9 cellular contexts compared by ENCODE assay signal in the genomic region with DNA sequence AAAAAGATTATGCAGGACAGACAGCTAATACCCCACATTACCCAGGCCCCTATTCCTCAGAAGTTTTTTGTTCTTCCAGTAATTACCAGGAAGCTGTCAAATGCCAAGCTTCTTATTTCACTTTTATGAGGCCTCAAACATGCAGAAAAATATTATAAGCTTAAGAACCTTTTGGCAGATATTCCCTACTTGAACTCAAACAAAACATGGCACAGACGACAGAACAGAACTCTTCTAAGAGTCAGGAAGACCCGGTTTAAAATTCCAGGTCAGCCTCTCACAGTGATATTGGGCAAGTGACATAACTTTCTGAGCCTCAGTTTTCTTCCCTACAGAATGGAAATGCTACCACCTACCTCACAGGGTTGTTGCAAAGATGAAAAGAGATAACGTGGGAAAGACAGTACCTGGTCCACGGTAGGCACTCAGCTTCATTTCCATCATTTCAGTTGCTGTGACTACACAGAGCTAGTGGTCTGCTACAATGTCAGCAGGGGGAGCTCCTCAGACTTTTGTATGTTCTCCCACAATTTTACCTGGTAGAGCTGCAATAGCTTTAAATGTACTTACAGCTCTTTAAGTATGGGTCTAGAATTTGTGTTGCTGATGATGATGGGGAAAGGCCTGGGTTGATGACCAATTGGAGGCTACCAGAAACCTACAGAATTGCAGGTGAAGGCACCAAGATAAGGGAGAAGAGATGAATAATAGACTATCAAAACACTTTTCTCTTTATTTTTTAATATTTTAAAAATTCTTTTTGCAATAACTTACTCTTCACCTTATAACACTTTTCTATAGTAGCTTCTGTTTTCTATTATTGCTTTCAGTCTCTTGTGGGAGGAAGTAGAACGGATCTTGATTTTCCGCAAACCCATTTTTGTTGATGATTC.
DNase-seq lines count a peak whose midpoint lies in the region; ATAC-seq, FAIRE-seq and TF ChIP-seq lines count a peak whose summit lies in the region.
"Had no signal": no experiment of that assay in that cellular context is flagged by ENCODE, and none has a peak within 500 bp of the region (broad histone marks: within the 10 kb centered on the region; RNA-seq: fewer than 3 reads in every experiment).

No MANE protein-coding gene starts in this region.

- H3K27me3 ChIP-seq in PC-3 (ENCODE audit: low read length) (no peaks in the 10 kb centered on the region), thoracic aorta (replicated peaks; ENCODE audit: insufficient read depth) (no peaks in the 10 kb centered on the region)
- H3K27me3 ChIP-seq: BLaER1 treated with 17β-estradiol and CSF1 and Interleukin-3, amounts not matched to agents 10 nM and 100 nM had no signal

- no peaks in the 10 kb centered on the region for H3K4me1 ChIP-seq in PC-3 (ENCODE audit: insufficient read depth, low read length)
- peaks cover 0 to 3% of the 10 kb centered on the region in 2 donors for H3K4me1 ChIP-seq in thoracic aorta (ENCODE audit: control insufficient read depth in 1 of 2, low read depth in 2 of 2)

- intact Hi-C loops in PC-3 (cut with micrococcal nuclease) = loop anchor here (2.0 kb wide), 2 partner anchors 39 to 49 kb away; no protein-coding TSS in a partner anchor

- H3K36me3 ChIP-seq in PC-3 (ENCODE audit: low read depth, low read length) = no peaks in the 10 kb centered on the region
- H3K36me3 ChIP-seq in thoracic aorta = peaks cover 3% of the 10 kb centered on the region

- H3K9me3 ChIP-seq in PC-3 (ENCODE audit: low read length) (no peaks in the 10 kb centered on the region), thoracic aorta (no peaks in the 10 kb centered on the region)
- H3K9me3 ChIP-seq: BLaER1 treated with 17β-estradiol and CSF1 and Interleukin-3, amounts not matched to agents 10 nM and 100 nM had no signal

- no peaks in the 10 kb centered on the region for H3K79me2 ChIP-seq in PC-3 (ENCODE audit: low read length)

- H3K4me3 ChIP-seq in PC-3 (ENCODE audit: low read length) (no peak overlapping the region), astrocyte of the spinal cord (ENCODE audit: low read depth, low read length) (no peak overlapping the region), thoracic aorta (no peak overlapping the region)
- H3K4me3 ChIP-seq: BLaER1 treated with 17β-estradiol and CSF1 and Interleukin-3, amounts not matched to agents 10 nM and 100 nM had no signal

- H3K27ac ChIP-seq in PC-3 (ENCODE audit: low read length) = no peak overlapping the region
- no peak overlapping the region for H3K27ac ChIP-seq in thoracic aorta
- H3K27ac ChIP-seq: BLaER1 treated with 17β-estradiol and CSF1 and Interleukin-3, amounts not matched to agents 10 nM and 100 nM had no signal

- no peak overlapping the region for H3K4me2 ChIP-seq in PC-3 (ENCODE audit: low read length)

- in situ Hi-C loops in astrocyte of the spinal cord (cut with HindIII; ENCODE audit: low sequenced_read_pairs) = no loop called here

- H3F3A ChIP-seq in PC-3 (ENCODE audit: low read length, unreplicated experiment) = no peaks in the 10 kb centered on the region

- POLR2A ChIA-PET in PC-3 (lab: Charles Lee; ENCODE audit: unreplicated experiment) = interaction anchor here (0.6 kb wide), 3 partner anchors 30 to 236 kb away, joined by 3 to 4 read pairs (median 3); no protein-coding TSS in a partner anchor

- H2AFZ ChIP-seq in PC-3 (ENCODE audit: low read length) = no peak overlapping the region

- no peaks in the 10 kb centered on the region for H3K9me2 ChIP-seq in PC-3 (replicated peaks; ENCODE audit: low read length)

- no peak overlapping the region for H3K9ac ChIP-seq in PC-3 (ENCODE audit: low read length)
- H3K9ac ChIP-seq: BLaER1 treated with 17β-estradiol and CSF1 and Interleukin-3, amounts not matched to agents 10 nM and 100 nM had no signal

- H4K20me1 ChIP-seq in PC-3 (ENCODE audit: low read length) = no peaks in the 10 kb centered on the region

- FAIRE-seq in HTR-8/SVneo (lab: Jason Lieb, UNC) = no peak

- TF ChIP-seq CTCF in PC-3 (conservative IDR thresholded peaks at IDR 0.05; ENCODE audit: low read depth, low read length) = peak; percentile 71
- TF ChIP-seq CTCF in astrocyte of the spinal cord (IDR thresholded peaks at IDR 0.05; ENCODE audit: low read depth, low read length) = peak; percentile 78
- peak; percentile 29 for TF ChIP-seq CTCF in thoracic aorta (IDR thresholded peaks at IDR 0.05)

- ATAC-seq in PC-3 (peak; percentile 95), thoracic aorta (ENCODE audit: insufficient number of reproducible peaks, low FRiP score, low read depth) (no peak), HG02852 (IDR thresholded peaks at IDR 0.05; ENCODE audit: unreplicated experiment) (no peak)

- peak; percentile 0 for DNase-seq in NCI-H510A treated with DMSO at 0.1 percent for 48 hours (lab: John Stamatoyannopoulos, UW)
- DNase-seq in NCI-H510A (lab: John Stamatoyannopoulos, UW) = no peak
- DNase-seq in HTR-8/SVneo (ENCODE audit: insufficient read length, low spot score) = peak; percentile 61
- DNase-seq in PC-3 = peak; percentile 59
- DNase-seq in astrocyte of the spinal cord (ENCODE audit: low read depth, low spot score) = peak; percentile 56
- peak; percentile 14 for DNase-seq in kidney glomerular epithelial cell (lab: John Stamatoyannopoulos, UW)
- DNase-seq in thoracic aorta (ENCODE audit: low spot score) = no peak

- CTCF ChIA-PET in PC-3 (lab: Charles Lee) = interaction anchor here (0.6 to 1.9 kb wide), 10 partner anchors 10 to 128 kb away, joined by 3 to 27 read pairs (median 4); a partner anchor contains a TSS

- no TSS peak for BruUV-seq in PC-3 (replicated peaks; lab: Mats Ljungman, UMichigan)

Comparison
In these comparisons a context has a peak if more than half of its experiments do, and no peak if none do; other contexts are left out.
1. DNase-seq: peak in NCI-H510A treated with DMSO at 0.1 percent for 48 hours (single experiment), HTR-8/SVneo (single experiment), PC-3 (single experiment), astrocyte of the spinal cord (single experiment) and kidney glomerular epithelial cell (single experiment); none in NCI-H510A (single experiment) and thoracic aorta (single experiment).
2. Peak in every context shown above with its lines, with median percentiles within 50 percentile points of each other: CTCF ChIP-seq.